ENCODE assay signal across 1 cellular context in the genomic region with DNA sequence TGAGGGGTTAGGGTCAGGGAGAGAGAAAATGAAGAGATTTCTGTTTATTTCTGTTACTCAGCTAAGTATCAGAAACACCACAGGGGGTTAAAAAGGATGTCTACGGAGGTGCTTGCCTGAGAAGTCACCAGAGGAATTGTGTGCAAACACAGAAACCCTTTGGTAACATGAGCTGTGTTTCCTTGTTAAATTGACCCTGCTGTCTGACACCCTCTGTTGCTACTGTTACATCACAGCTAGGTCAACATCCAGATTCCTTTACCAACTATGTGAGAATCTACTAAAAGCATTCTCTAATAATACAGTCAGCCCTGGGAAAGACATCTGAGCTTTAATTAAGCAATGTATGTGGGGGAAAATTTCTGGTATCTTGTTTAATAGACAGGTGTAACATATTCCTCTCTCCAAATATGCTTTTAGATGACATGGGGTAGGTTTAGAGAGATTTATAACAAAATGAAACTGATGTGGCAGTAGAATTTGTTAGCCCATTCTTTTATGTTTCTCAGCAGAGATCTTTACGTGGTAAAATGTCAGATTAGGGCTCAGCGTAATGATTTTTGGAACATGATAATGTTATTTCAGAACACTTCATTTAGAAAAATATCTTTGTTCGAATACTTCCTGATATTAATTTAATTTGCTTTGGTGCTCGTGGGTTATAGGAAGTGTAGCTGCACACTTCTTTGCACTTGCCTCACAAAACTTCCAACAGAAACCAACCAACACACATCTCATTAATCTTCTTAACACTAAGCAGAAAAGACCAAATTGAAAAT.
TF ChIP-seq lines count a peak whose summit lies in the region.

No MANE protein-coding gene starts in this region.

TF ChIP-seq in HepG2, 621 proteins besides CTCF, POLR2A, EP300 and RAD21 (continued from another document and continues in another):
- TF ChIP-seq, protein P1, sequence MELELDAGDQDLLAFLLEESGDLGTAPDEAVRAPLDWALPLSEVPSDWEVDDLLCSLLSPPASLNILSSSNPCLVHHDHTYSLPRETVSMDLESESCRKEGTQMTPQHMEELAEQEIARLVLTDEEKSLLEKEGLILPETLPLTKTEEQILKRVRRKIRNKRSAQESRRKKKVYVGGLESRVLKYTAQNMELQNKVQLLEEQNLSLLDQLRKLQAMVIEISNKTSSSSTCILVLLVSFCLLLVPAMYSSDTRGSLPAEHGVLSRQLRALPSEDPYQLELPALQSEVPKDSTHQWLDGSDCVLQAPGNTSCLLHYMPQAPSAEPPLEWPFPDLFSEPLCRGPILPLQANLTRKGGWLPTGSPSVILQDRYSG (CRISPR knock-in tag; IDR thresholded peaks at IDR 0.05) = no peak
- TF ChIP-seq BCLAF1 (IDR thresholded peaks at IDR 0.05) = no peak
- TF ChIP-seq SOX5 (CRISPR knock-in tag; IDR thresholded peaks at IDR 0.05; ENCODE audit: borderline replicate concordance) = peak; percentile 96
- peak; percentile 53; the same call in 1 of the 2 replicates for TF ChIP-seq ZBTB33 (CRISPR knock-in tag; IDR thresholded peaks at IDR 0.05)
- no peak for TF ChIP-seq ZNF660 (CRISPR knock-in tag; IDR thresholded peaks at IDR 0.05; ENCODE audit: borderline replicate concordance, low read depth)
- peak; percentile 91; the same call in 1 of the 2 replicates for TF ChIP-seq MIER3 (CRISPR knock-in tag; IDR thresholded peaks at IDR 0.05; ENCODE audit: borderline replicate concordance)
- TF ChIP-seq ZNF614 (CRISPR knock-in tag; IDR thresholded peaks at IDR 0.05; ENCODE audit: borderline replicate concordance) = peak; percentile 88
- no peak for TF ChIP-seq ZNF619 (CRISPR knock-in tag; IDR thresholded peaks at IDR 0.05)
- peak; percentile 80; the same call in 1 of the 2 replicates for TF ChIP-seq NCOR1 (IDR thresholded peaks at IDR 0.05; ENCODE audit: borderline replicate concordance, low read length)
- TF ChIP-seq ZMAT3 (CRISPR knock-in tag; conservative IDR thresholded peaks at IDR 0.05) = 0 out of 2 replicates have a peak, but pooled peaks have one; percentile 49
- peak; percentile 93 for TF ChIP-seq KDM4B (CRISPR knock-in tag; IDR thresholded peaks at IDR 0.05)
- TF ChIP-seq ISL2 (CRISPR knock-in tag; IDR thresholded peaks at IDR 0.05) = peak; percentile 98
- TF ChIP-seq ZFP36L1 (CRISPR knock-in tag; IDR thresholded peaks at IDR 0.05) = peak; percentile 26; the same call in 1 of the 2 replicates
- peak; percentile 87; the same call in 1 of the 2 replicates for TF ChIP-seq ZFP1 (CRISPR knock-in tag; IDR thresholded peaks at IDR 0.05)
- TF ChIP-seq ZNF143 (CRISPR knock-in tag; IDR thresholded peaks at IDR 0.05) = no peak
- peak; percentile 36; the same call in 1 of the 2 replicates for TF ChIP-seq ZNF788 (CRISPR knock-in tag; IDR thresholded peaks at IDR 0.05; ENCODE audit: borderline replicate concordance)
- peak; percentile 97 for TF ChIP-seq HDAC2 (CRISPR knock-in tag; IDR thresholded peaks at IDR 0.05)
- no peak for TF ChIP-seq ETS1 (CRISPR knock-in tag; IDR thresholded peaks at IDR 0.05)
- no peak for TF ChIP-seq ISX (CRISPR knock-in tag; conservative IDR thresholded peaks at IDR 0.05)
- peak; percentile 73 for TF ChIP-seq SP5 (CRISPR knock-in tag; IDR thresholded peaks at IDR 0.05; ENCODE audit: borderline replicate concordance, low read depth)
- TF ChIP-seq DMAP1 (CRISPR knock-in tag; IDR thresholded peaks at IDR 0.05) = peak; percentile 73
- TF ChIP-seq GZF1 (CRISPR knock-in tag; IDR thresholded peaks at IDR 0.05) = no peak
- TF ChIP-seq AGO1 (IDR thresholded peaks at IDR 0.05; ENCODE audit: low read depth, low read length, poor library complexity, severe bottlenecking) = no peak
- TF ChIP-seq, protein P2, sequence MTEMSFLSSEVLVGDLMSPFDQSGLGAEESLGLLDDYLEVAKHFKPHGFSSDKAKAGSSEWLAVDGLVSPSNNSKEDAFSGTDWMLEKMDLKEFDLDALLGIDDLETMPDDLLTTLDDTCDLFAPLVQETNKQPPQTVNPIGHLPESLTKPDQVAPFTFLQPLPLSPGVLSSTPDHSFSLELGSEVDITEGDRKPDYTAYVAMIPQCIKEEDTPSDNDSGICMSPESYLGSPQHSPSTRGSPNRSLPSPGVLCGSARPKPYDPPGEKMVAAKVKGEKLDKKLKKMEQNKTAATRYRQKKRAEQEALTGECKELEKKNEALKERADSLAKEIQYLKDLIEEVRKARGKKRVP (CRISPR knock-in tag; IDR thresholded peaks at IDR 0.05) = peak in 1 of 2 experiments; percentile 93; a peak in 2 of 4 replicates
- TF ChIP-seq THAP11 (CRISPR knock-in tag; IDR thresholded peaks at IDR 0.05) = peak; percentile 80
- TF ChIP-seq PHF5A (CRISPR knock-in tag; IDR thresholded peaks at IDR 0.05; ENCODE audit: low read depth, unreplicated experiment) = peak; percentile 89
- TF ChIP-seq MLX (CRISPR knock-in tag; IDR thresholded peaks at IDR 0.05) = peak; percentile 85; the same call in 1 of the 2 replicates
- peak; percentile 75; the same call in 1 of the 2 replicates for TF ChIP-seq KDM3A (CRISPR knock-in tag; IDR thresholded peaks at IDR 0.05; ENCODE audit: low read depth)
- TF ChIP-seq ZMYM3 (CRISPR knock-in tag; IDR thresholded peaks at IDR 0.05) = peak; percentile 70; the same call in 1 of the 2 replicates
- peak; percentile 73; the same call in 1 of the 2 replicates for TF ChIP-seq BHLHE40 (IDR thresholded peaks at IDR 0.05; ENCODE audit: low read length)
- peak; percentile 27; the same call in 1 of the 2 replicates for TF ChIP-seq KDM1A (CRISPR knock-in tag; IDR thresholded peaks at IDR 0.05)
- TF ChIP-seq, protein P3, sequence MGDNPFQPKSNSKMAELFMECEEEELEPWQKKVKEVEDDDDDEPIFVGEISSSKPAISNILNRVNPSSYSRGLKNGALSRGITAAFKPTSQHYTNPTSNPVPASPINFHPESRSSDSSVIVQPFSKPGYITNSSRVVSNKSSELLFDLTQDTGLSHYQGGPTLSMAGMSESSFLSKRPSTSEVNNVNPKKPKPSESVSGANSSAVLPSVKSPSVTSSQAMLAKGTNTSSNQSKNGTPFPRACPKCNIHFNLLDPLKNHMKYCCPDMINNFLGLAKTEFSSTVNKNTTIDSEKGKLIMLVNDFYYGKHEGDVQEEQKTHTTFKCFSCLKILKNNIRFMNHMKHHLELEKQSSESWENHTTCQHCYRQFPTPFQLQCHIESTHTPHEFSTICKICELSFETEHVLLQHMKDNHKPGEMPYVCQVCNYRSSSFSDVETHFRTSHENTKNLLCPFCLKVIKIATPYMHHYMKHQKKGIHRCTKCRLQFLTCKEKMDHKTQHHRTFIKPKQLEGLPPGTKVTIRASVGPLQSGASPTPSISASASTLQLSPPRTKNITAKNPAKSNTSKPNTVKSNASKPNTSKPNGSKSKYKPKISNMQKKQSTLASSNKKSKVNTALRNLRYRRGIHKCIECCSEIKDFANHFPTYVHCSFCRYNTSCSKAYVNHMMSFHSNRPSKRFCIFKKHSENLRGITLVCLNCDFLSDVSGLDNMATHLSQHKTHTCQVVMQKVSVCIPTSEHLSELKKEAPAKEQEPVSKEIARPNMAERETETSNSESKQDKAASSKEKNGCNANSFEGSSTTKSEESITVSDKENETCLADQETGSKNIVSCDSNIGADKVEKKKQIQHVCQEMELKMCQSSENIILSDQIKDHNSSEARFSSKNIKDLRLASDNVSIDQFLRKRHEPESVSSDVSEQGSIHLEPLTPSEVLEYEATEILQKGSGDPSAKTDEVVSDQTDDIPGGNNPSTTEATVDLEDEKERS (CRISPR knock-in tag; IDR thresholded peaks at IDR 0.05) = 0 out of 2 replicates have a peak, but pooled peaks have one; percentile 86
- peak; percentile 55; the same call in 1 of the 2 replicates for TF ChIP-seq MEIS2 (CRISPR knock-in tag; IDR thresholded peaks at IDR 0.05)
- TF ChIP-seq CCDC6 (CRISPR knock-in tag; IDR thresholded peaks at IDR 0.05) = 0 out of 2 replicates have a peak, but pooled peaks have one; percentile 40
- peak; percentile 90 for TF ChIP-seq TARDBP (CRISPR knock-in tag; IDR thresholded peaks at IDR 0.05)
- no peak for TF ChIP-seq ZNF562 (CRISPR knock-in tag; IDR thresholded peaks at IDR 0.05; ENCODE audit: borderline replicate concordance)
- TF ChIP-seq ZSCAN9 (CRISPR knock-in tag; IDR thresholded peaks at IDR 0.05; ENCODE audit: borderline replicate concordance) = peak; percentile 85; the same call in 1 of the 2 replicates
- peak; percentile 95 for TF ChIP-seq SMAD3 (CRISPR knock-in tag; IDR thresholded peaks at IDR 0.05)
- TF ChIP-seq SOX13 (IDR thresholded peaks at IDR 0.05) = peak; percentile 60; the same call in 1 of the 2 replicates
- peak in 1 of 2 experiments; percentile 97; a peak in 2 of 4 replicates for TF ChIP-seq SOX13 (CRISPR knock-in tag; conservative IDR thresholded peaks at IDR 0.05 in 1 of 2, IDR thresholded peaks at IDR 0.05 in 1 of 2)
- TF ChIP-seq ZBTB20 (CRISPR knock-in tag; IDR thresholded peaks at IDR 0.05; ENCODE audit: borderline replicate concordance, low read depth) = peak; percentile 91
- TF ChIP-seq BCL6 (CRISPR knock-in tag; IDR thresholded peaks at IDR 0.05) = peak; percentile 97
- no peak for TF ChIP-seq ZNF713 (CRISPR knock-in tag; IDR thresholded peaks at IDR 0.05)
- TF ChIP-seq ZBTB7B (CRISPR knock-in tag; IDR thresholded peaks at IDR 0.05) = peak; percentile 72
- peak; percentile 61; the same call in 1 of the 2 replicates for TF ChIP-seq ATF7-NPFF (CRISPR knock-in tag; IDR thresholded peaks at IDR 0.05; ENCODE audit: low read depth)
- peak; percentile 29; the same call in 1 of the 2 replicates for TF ChIP-seq ZSCAN29 (CRISPR knock-in tag; conservative IDR thresholded peaks at IDR 0.05)
- TF ChIP-seq MZF1 (CRISPR knock-in tag; IDR thresholded peaks at IDR 0.05; ENCODE audit: borderline replicate concordance) = no peak
- TF ChIP-seq ZC3H13 (CRISPR knock-in tag; IDR thresholded peaks at IDR 0.05) = no peak
- TF ChIP-seq ZSCAN22 (CRISPR knock-in tag; IDR thresholded peaks at IDR 0.05) = 0 out of 2 replicates have a peak, but pooled peaks have one; percentile 56
- TF ChIP-seq MBD4 (IDR thresholded peaks at IDR 0.05; ENCODE audit: borderline replicate concordance, low read length) = peak; percentile 34; the same call in 1 of the 2 replicates
- no peak for TF ChIP-seq ZNF468 (CRISPR knock-in tag; IDR thresholded peaks at IDR 0.05)
- TF ChIP-seq KDM6A (CRISPR knock-in tag; IDR thresholded peaks at IDR 0.05; ENCODE audit: low read depth) = peak; percentile 77
- peak; percentile 100 for TF ChIP-seq SIX4 (CRISPR knock-in tag; IDR thresholded peaks at IDR 0.05)
- no peak for TF ChIP-seq ZBTB7A (CRISPR knock-in tag; IDR thresholded peaks at IDR 0.05)
- peak; percentile 93 for TF ChIP-seq ZNF292 (CRISPR knock-in tag; IDR thresholded peaks at IDR 0.05; ENCODE audit: borderline replicate concordance, low read depth)
- TF ChIP-seq ZC3H4 (CRISPR knock-in tag; IDR thresholded peaks at IDR 0.05; ENCODE audit: borderline replicate concordance) = no peak
- TF ChIP-seq TBX2 (CRISPR knock-in tag; IDR thresholded peaks at IDR 0.05; ENCODE audit: borderline replicate concordance) = peak; percentile 99
- TF ChIP-seq ZNF430 (CRISPR knock-in tag; IDR thresholded peaks at IDR 0.05) = peak; percentile 64; the same call in 1 of the 2 replicates
